13 cellular contexts compared by ENCODE assay signal in genomic region chr20:48467622-48468021, GRCh38.
A peak's percentile ranks its signal among the peaks of the same experiment; 100 is the strongest.
DNase-seq lines count a peak whose midpoint lies in the region; ATAC-seq and TF ChIP-seq lines count a peak whose summit lies in the region.
"Had no signal": no experiment of that assay in that cellular context is flagged by ENCODE, and none has a peak within 500 bp of the region (broad histone marks: within the 10 kb centered on the region; RNA-seq: fewer than 3 reads in every experiment).

No MANE protein-coding gene starts in this region.

- TF ChIP-seq CTCF in liver (IDR thresholded peaks at IDR 0.05; ENCODE audit: low read depth, low read length, missing input control): no peak

- H3K4me3 Mint-ChIP-seq in T-helper 2 cell treated with Interferon-gamma antibody and Interleukin-4, amounts not matched to agents 5 μg/mL and 100 μg/mL, for 36 hours: no peak overlapping the region

- no peaks in the 10 kb centered on the region for H3K36me3 ChIP-seq in liver (ENCODE audit: control insufficient read depth in 4 of 4, insufficient read depth in 3 of 4, low read depth in 1 of 4, low read length in 3 of 4)
- H3K36me3 ChIP-seq: tibial artery had no signal

- no peaks in the 10 kb centered on the region for H3K9me3 Mint-ChIP-seq in T-helper 2 cell treated with Interferon-gamma antibody and Interleukin-4, amounts not matched to agents 5 μg/mL and 100 μg/mL, for 36 hours

- peaks cover 2% of the 10 kb centered on the region for H3K4me1 Mint-ChIP-seq in T-helper 2 cell treated with Interferon-gamma antibody and Interleukin-4, amounts not matched to agents 5 μg/mL and 100 μg/mL, for 36 hours (ENCODE audit: low read depth)

- peaks cover 0 to 3% (median 0%) of the 10 kb centered on the region in 4 donors for H3K27me3 ChIP-seq in liver (ENCODE audit: control insufficient read depth in 4 of 4, insufficient read depth in 4 of 4, low read length in 3 of 4)

- H3K4me3 ChIP-seq in liver (ENCODE audit: low read depth in 1 of 3, low read length in 3 of 3): no peak overlapping the region
- H3K4me3 ChIP-seq: tibial artery had no signal

- H3K27ac ChIP-seq in liver (ENCODE audit: low read depth in 1 of 2, low read length in 2 of 2): no peak overlapping the region
- H3K27ac ChIP-seq: 22Rv1, tibial artery had no signal

- H3K9ac ChIP-seq in liver (ENCODE audit: low read depth in 1 of 2, low read length in 2 of 2): no peak overlapping the region

- H3K27ac Mint-ChIP-seq in T-helper 2 cell treated with Interferon-gamma antibody and Interleukin-4, amounts not matched to agents 5 μg/mL and 100 μg/mL, for 36 hours: peak overlapping the region; percentile 56

- 89% methylated on average over 2 of the region's 2 CpGs for WGBS in liver

- no peak for ATAC-seq in GM18519 (IDR thresholded peaks at IDR 0.05; ENCODE audit: low FRiP score, unreplicated experiment)

- no peaks in the 10 kb centered on the region for H3K9me3 ChIP-seq in liver (ENCODE audit: control insufficient read depth in 4 of 4, low read length in 3 of 4)
- H3K9me3 ChIP-seq: tibial artery had no signal

- no peaks in the 10 kb centered on the region for H3K27me3 Mint-ChIP-seq in T-helper 2 cell treated with Interferon-gamma antibody and Interleukin-4, amounts not matched to agents 5 μg/mL and 100 μg/mL, for 36 hours (ENCODE audit: low read depth)

- no peak for TF ChIP-seq RAD21 in liver (IDR thresholded peaks at IDR 0.05)

- H3K36me3 Mint-ChIP-seq in T-helper 2 cell treated with Interferon-gamma antibody and Interleukin-4, amounts not matched to agents 5 μg/mL and 100 μg/mL, for 36 hours (ENCODE audit: low read depth): no peaks in the 10 kb centered on the region

- no peaks in the 10 kb centered on the region for H3K4me1 ChIP-seq in liver (ENCODE audit: control insufficient read depth in 4 of 4, insufficient read depth in 4 of 4, low read length in 3 of 4)
- H3K4me1 ChIP-seq: tibial artery had no signal

- DNase-seq in NCI-H524 (lab: John Stamatoyannopoulos, UW): peak; percentile 12 to 24
- no peak for DNase-seq in NCI-H524 treated with DMSO at 0.1 percent for 48 hours (lab: John Stamatoyannopoulos, UW)
- peak; percentile 13 for DNase-seq in HT1080 (ENCODE audit: low read depth)
- no peak for DNase-seq in T-helper 2 cell treated with Interferon-gamma antibody and Interleukin-4, amounts not matched to agents 5 μg/mL and 100 μg/mL, for 36 hours (ENCODE audit: low spot score)
- no peak for DNase-seq in ecto neural progenitor cell (ENCODE audit: low spot score)
- no peak for DNase-seq in activated T-cell treated with anti-CD3 and anti-CD28 coated beads for 4 hours
- DNase-seq: activated CD4-positive, CD25-positive, alpha-beta regulatory T cell; anterior cingulate cortex; NCI-H69; tibial artery had no signal

TF ChIP-seq in liver, 16 proteins besides CTCF, POLR2A, EP300 and RAD21:
- TF ChIP-seq NR2F2 (IDR thresholded peaks at IDR 0.05) (peak; percentile 76), EGR1 (IDR thresholded peaks at IDR 0.05; ENCODE audit: low read depth in 2 of 2) (no peak)

Comparison
In these comparisons a context has a peak if more than half of its experiments do, and no peak if none do; other contexts are left out.
1. DNase-seq: peak in NCI-H524 (2 of 2) and HT1080 (single experiment); none in NCI-H524 treated with DMSO at 0.1 percent for 48 hours (single experiment), T-helper 2 cell treated with Interferon-gamma antibody and Interleukin-4, amounts not matched to agents 5 μg/mL and 100 μg/mL, for 36 hours (single experiment), ecto neural progenitor cell (single experiment) and activated T-cell treated with anti-CD3 and anti-CD28 coated beads for 4 hours (single experiment).